17 cellular contexts compared by ENCODE assay signal in genomic region chr11:119483341-119483880, GRCh38.
DNase-seq lines count a peak whose midpoint lies in the region; ATAC-seq, FAIRE-seq and TF ChIP-seq lines count a peak whose summit lies in the region.
"Had no signal": no experiment of that assay in that cellular context is flagged by ENCODE, and none has a peak within 500 bp of the region (broad histone marks: within the 10 kb centered on the region; RNA-seq: fewer than 3 reads in every experiment).

No MANE protein-coding gene starts in this region.

- peak; percentile 34 for DNase-seq in activated CD8-positive, alpha-beta memory T cell treated with anti-CD3 and anti-CD28 coated beads, Interleukin-2, amount 50 U/mL, for 48 hours
- no peak for DNase-seq in activated CD8-positive, alpha-beta memory T cell treated with anti-CD3 and anti-CD28 coated beads, Interleukin-2, amount 50 U/mL, for 4 hours
- DNase-seq in RWPE2 (ENCODE audit: low spot score): peak; percentile 23
- DNase-seq in islet precursor cell: peak; percentile 38
- DNase-seq in stomach: peak; percentile 15
- DNase-seq in H54 (ENCODE audit: insufficient read length, low spot score): no peak
- no peak for DNase-seq in CD4-positive, alpha-beta memory T cell
- DNase-seq: GOT3, HFFc6, MM.1S, NCI-H1105, NCI-H1694, NCI-H524, SHP77 had no signal

- 85 to 90% (median 87%) methylated on average over 7 to 11 of the region's 11 CpGs for WGBS in stomach, 5 donors
- 40 to 97% methylated on average over 1 to 5 of the region's 11 CpGs for WGBS in gastroesophageal sphincter (ENCODE audit: low coverage in 1 of 2), 2 donors

- TF ChIP-seq POLR2A in stomach (IDR thresholded peaks at IDR 0.05) (no peak), gastroesophageal sphincter (IDR thresholded peaks at IDR 0.05) (no peak), H54 (IDR thresholded peaks at IDR 0.05; ENCODE audit: low read depth, low read length) (no peak)

- no peak overlapping the region for H3K27ac Mint-ChIP-seq in CD4-positive, alpha-beta memory T cell
- H3K27ac Mint-ChIP-seq: HFFc6 had no signal

- no peaks in the 10 kb centered on the region for H3K4me1 ChIP-seq in RWPE2 (ENCODE audit: insufficient read depth, poor library complexity, severe bottlenecking)
- peaks cover 0 to 15% (median 13%) of the 10 kb centered on the region in 4 donors for H3K4me1 ChIP-seq in stomach
- H3K4me1 ChIP-seq in gastroesophageal sphincter: peaks cover 0 to 12% (median 3%) of the 10 kb centered on the region in 3 donors
- peaks cover 7% of the 10 kb centered on the region for H3K4me1 ChIP-seq in CD4-positive, alpha-beta memory T cell (ENCODE audit: insufficient read depth, low read length)

- no peaks in the 10 kb centered on the region for H3K36me3 Mint-ChIP-seq in CD4-positive, alpha-beta memory T cell

- H3K4me3 ChIP-seq in RWPE2 (ENCODE audit: severe bottlenecking) (no peak overlapping the region), stomach (no peak overlapping the region), gastroesophageal sphincter (no peak overlapping the region)
- no peak overlapping the region for H3K4me3 ChIP-seq in CD4-positive, alpha-beta memory T cell (ENCODE audit: low read length in 2 of 2)
- H3K4me3 ChIP-seq: A549 had no signal

- intact Hi-C loops in stomach (cut with DNase I; ENCODE audit: low total_unique reads): loop anchor here (10.0 kb wide), 1 partner anchor 621 kb away; no protein-coding TSS in a partner anchor
- intact Hi-C loops in CD4-positive, alpha-beta memory T cell (cut with micrococcal nuclease): loop anchor here (5.0 kb wide), 1 partner anchor 244 kb away; the partner anchor contains the start of gene NECTIN1

- no peak overlapping the region for H3K27ac ChIP-seq in RWPE2 (ENCODE audit: poor library complexity, severe bottlenecking)
- H3K27ac ChIP-seq in stomach: no peak overlapping the region
- H3K27ac ChIP-seq in gastroesophageal sphincter: no peak overlapping the region
- no peak overlapping the region for H3K27ac ChIP-seq in CD4-positive, alpha-beta memory T cell (ENCODE audit: low read depth, low read length)
- H3K27ac ChIP-seq: A549 had no signal

- H3K9me3 Mint-ChIP-seq in CD4-positive, alpha-beta memory T cell: no peaks in the 10 kb centered on the region
- H3K9me3 Mint-ChIP-seq: HFFc6 had no signal

- peaks cover 12 to 36% of the 10 kb centered on the region in 2 donors for H3K27me3 Mint-ChIP-seq in CD4-positive, alpha-beta memory T cell

- ATAC-seq in RWPE2 (ENCODE audit: low read depth) (no peak), gastroesophageal sphincter (no peak)
- ATAC-seq: A549, Panc1 had no signal

- TF ChIP-seq EP300 in stomach (IDR thresholded peaks at IDR 0.05) (no peak), gastroesophageal sphincter (IDR thresholded peaks at IDR 0.05) (no peak)

- H3K4me3 Mint-ChIP-seq in CD4-positive, alpha-beta memory T cell: no peak overlapping the region
- H3K4me3 Mint-ChIP-seq: HFFc6 had no signal

- H3K36me3 ChIP-seq in RWPE2 (ENCODE audit: low read depth) (no peaks in the 10 kb centered on the region), stomach (no peaks in the 10 kb centered on the region), gastroesophageal sphincter (no peaks in the 10 kb centered on the region)
- H3K36me3 ChIP-seq in CD4-positive, alpha-beta memory T cell (ENCODE audit: insufficient read depth, low read length): no peaks in the 10 kb centered on the region

- POLR2A ChIA-PET in CD4-positive, alpha-beta memory T cell (lab: Charles Lee; ENCODE audit: partially characterized antibody): no interaction called here

- CTCF ChIA-PET in CD4-positive, alpha-beta memory T cell (lab: Charles Lee; ENCODE audit: partially characterized antibody): interaction anchor here (1.1 to 1.3 kb wide), 2 partner anchors 8 to 246 kb away, joined by 3 read pairs; partner anchors contain the start of gene NECTIN1

- H3K9me3 ChIP-seq in RWPE2 (ENCODE audit: severe bottlenecking): no peaks in the 10 kb centered on the region
- no peaks in the 10 kb centered on the region for H3K9me3 ChIP-seq in stomach
- no peaks in the 10 kb centered on the region for H3K9me3 ChIP-seq in gastroesophageal sphincter
- no peaks in the 10 kb centered on the region for H3K9me3 ChIP-seq in CD4-positive, alpha-beta memory T cell (ENCODE audit: control insufficient read depth in 1 of 2, low read length in 2 of 2)
- H3K9me3 ChIP-seq: A549 had no signal

- peaks cover 0 to 4% (median 0%) of the 10 kb centered on the region in 4 donors for H3K4me1 Mint-ChIP-seq in CD4-positive, alpha-beta memory T cell

- H3K27me3 ChIP-seq in RWPE2 (ENCODE audit: insufficient read depth, poor library complexity, severe bottlenecking) (no peaks in the 10 kb centered on the region), stomach (peaks cover 0 to 11% (median 0%) of the 10 kb centered on the region in 3 donors), gastroesophageal sphincter (no peaks in the 10 kb centered on the region)
- H3K27me3 ChIP-seq in CD4-positive, alpha-beta memory T cell (ENCODE audit: insufficient read depth, low read length): no peaks in the 10 kb centered on the region

- TF ChIP-seq CTCF in RWPE2 (IDR thresholded peaks at IDR 0.05; ENCODE audit: poor library complexity, severe bottlenecking): no peak
- no peak for TF ChIP-seq CTCF in stomach (IDR thresholded peaks at IDR 0.05)
- no peak for TF ChIP-seq CTCF in gastroesophageal sphincter (IDR thresholded peaks at IDR 0.05)

- no peak for FAIRE-seq in H54 (lab: Jason Lieb, UNC)
- FAIRE-seq: A549 had no signal

Comparison
In these comparisons a context has a peak if more than half of its experiments do, and no peak if none do; other contexts are left out.
1. DNase-seq: peak in activated CD8-positive, alpha-beta memory T cell treated with anti-CD3 and anti-CD28 coated beads, Interleukin-2, amount 50 U/mL, for 48 hours (single experiment), RWPE2 (single experiment), islet precursor cell (single experiment) and stomach (single experiment); none in activated CD8-positive, alpha-beta memory T cell treated with anti-CD3 and anti-CD28 coated beads, Interleukin-2, amount 50 U/mL, for 4 hours (single experiment), H54 (single experiment) and CD4-positive, alpha-beta memory T cell (0 of 5).